8 cellular contexts compared by ENCODE assay signal in the genomic region with DNA sequence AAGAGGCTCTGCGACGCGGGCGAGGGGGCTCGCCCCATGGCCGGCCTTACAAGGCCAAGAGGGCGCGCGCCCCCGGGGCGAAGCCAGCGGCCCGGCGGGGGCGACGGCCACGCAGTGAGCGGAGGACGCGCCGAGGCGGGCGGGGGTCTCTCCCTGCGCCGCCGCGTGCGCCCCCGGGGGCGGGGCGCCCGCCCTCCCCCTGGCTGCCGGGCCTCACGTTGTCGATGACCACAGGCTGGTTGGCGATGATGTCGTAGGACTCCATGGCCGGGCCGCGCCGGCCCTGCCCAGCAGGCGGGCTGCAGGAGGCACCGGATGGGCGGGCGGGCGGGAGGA. TPM values are rescaled to one million over a fixed set of nuclear protein-coding genes. Genes with fewer than 3 reads are reported as not detected.
DNase-seq lines count a peak whose midpoint lies in the region; ATAC-seq, FAIRE-seq and TF ChIP-seq lines count a peak whose summit lies in the region.

No MANE protein-coding gene starts in this region.

- H3K27ac Mint-ChIP-seq in endodermal cell (no peak overlapping the region), progenitor cell of endocrine pancreas (no peak overlapping the region)

- WGBS in endodermal cell (ENCODE audit: insufficient coverage in 1 of 2, insufficient read length in 1 of 2), 2 experiments: 0% methylated on average over 46 of the region's 46 CpGs; no CpG with 5 or more reads in 1 of the 2 experiments

- no peaks in the 10 kb centered on the region for H3K27me3 ChIP-seq in endodermal cell (ENCODE audit: control insufficient read depth, insufficient read depth, low read length, poor library complexity, severe bottlenecking)

- DNase-seq in GM12892 (ENCODE audit: insufficient read length) (no peak), NB4 (ENCODE audit: low read depth) (no peak), endodermal cell (no peak), progenitor cell of endocrine pancreas (ENCODE audit: low spot score, unreplicated experiment) (peak; percentile 45), NCI-H1092 (lab: John Stamatoyannopoulos, UW) (no peak), NAMALWA (ENCODE audit: low spot score) (no peak)
- no peak for DNase-seq in stimulated activated CD4-positive, alpha-beta T cell treated with anti-CD3 and anti-CD28 coated beads, Interleukin-4, amount 100 ng/mL, for 4 hours

- no peaks in the 10 kb centered on the region for H3K27me3 Mint-ChIP-seq in endodermal cell (ENCODE audit: insufficient read depth)
- H3K27me3 Mint-ChIP-seq in progenitor cell of endocrine pancreas: no peaks in the 10 kb centered on the region

- no peaks in the 10 kb centered on the region for H3K9me3 Mint-ChIP-seq in endodermal cell
- H3K9me3 Mint-ChIP-seq in progenitor cell of endocrine pancreas (ENCODE audit: low read depth): no peaks in the 10 kb centered on the region

- H3K4me1 Mint-ChIP-seq in endodermal cell (peaks cover 17% of the 10 kb centered on the region), progenitor cell of endocrine pancreas (ENCODE audit: low read depth) (peaks cover 17% of the 10 kb centered on the region)

- H3K4me1 ChIP-seq in endodermal cell (ENCODE audit: control insufficient read depth, insufficient read depth, low read length): peaks cover 7% of the 10 kb centered on the region

- FAIRE-seq in GM12892 (lab: Jason Lieb, UNC): no peak

- ATAC-seq in HG03354 (IDR thresholded peaks at IDR 0.05; ENCODE audit: poor library complexity, severe bottlenecking, unreplicated experiment): no peak

- peak overlapping the region; percentile 67 for H3K27ac ChIP-seq in endodermal cell (ENCODE audit: low read depth, low read length)

- TF ChIP-seq POLR2A in GM12892 (IDR thresholded peaks at IDR 0.05; ENCODE audit: low read depth, low read length) (0 out of 2 replicates have a peak, but pooled peaks have one; percentile 19), NB4 (IDR thresholded peaks at IDR 0.05; ENCODE audit: extremely low read depth, insufficient read length) (no peak)

- H3K36me3 Mint-ChIP-seq in endodermal cell (ENCODE audit: low read depth) (peaks cover 21% of the 10 kb centered on the region), progenitor cell of endocrine pancreas (ENCODE audit: insufficient read depth) (peaks cover 2% of the 10 kb centered on the region)

- peak overlapping the region; percentile 90 for H3K9ac ChIP-seq in endodermal cell (ENCODE audit: extremely low read depth, low read length, poor library complexity, severe bottlenecking)

- H3K4me3 ChIP-seq in NB4 (ENCODE audit: low read depth, low read length): peak overlapping the region; percentile 81
- H3K4me3 ChIP-seq in endodermal cell (ENCODE audit: low read length): peak overlapping the region; percentile 89

- peak overlapping the region; percentile 83 for H3K4me3 Mint-ChIP-seq in endodermal cell
- H3K4me3 Mint-ChIP-seq in progenitor cell of endocrine pancreas (ENCODE audit: low read depth): peak overlapping the region; percentile 91

- H3K9me3 ChIP-seq in endodermal cell (ENCODE audit: control insufficient read depth, low read length): no peaks in the 10 kb centered on the region

- no peak for TF ChIP-seq CTCF in NB4 (IDR thresholded peaks at IDR 0.05; ENCODE audit: low read depth, low read length)
- TF ChIP-seq CTCF in endodermal cell (conservative IDR thresholded peaks at IDR 0.05): no peak
- TF ChIP-seq CTCF in progenitor cell of endocrine pancreas (IDR thresholded peaks at IDR 0.05; ENCODE audit: unreplicated experiment): no peak

- H3K36me3 ChIP-seq in endodermal cell (ENCODE audit: control insufficient read depth, insufficient read depth, low read length): peaks cover 8% of the 10 kb centered on the region

RNA-seq across cellular contexts. Expression of gene ACTR1B, which starts 0.2 kb away (rescaled TPM):
- polyA plus RNA-seq in GM12892 (2012; ENCODE audit: missing spikeins): 62.0 TPM
- total RNA-seq in endodermal cell (10 to 100 TPM; 71.8 to 75.0 TPM), progenitor cell of endocrine pancreas (87.4 and 88.5 TPM in 2 replicates)
- 71.7 TPM for polyA plus RNA-seq in endodermal cell (2013, experiment 1 of 2)
- polyA plus RNA-seq in endodermal cell (2013, experiment 2 of 2): 68.6 TPM

RNA-seq across cellular contexts. Expression of gene C2orf92, which starts 5.9 kb away (rescaled TPM):
- polyA plus RNA-seq in GM12892 (2012; ENCODE audit: missing spikeins): 10.9 TPM
- total RNA-seq in endodermal cell (10 to 100 TPM; 12.5 to 17.4 TPM), progenitor cell of endocrine pancreas (15.9 and 17.4 TPM in 2 replicates)
- polyA plus RNA-seq in endodermal cell (2013, experiment 1 of 2): 7.2 TPM
- polyA plus RNA-seq in endodermal cell (2013, experiment 2 of 2): 7.0 TPM

RNA-seq across cellular contexts. Expression of gene COX5B, which starts 17.7 kb away (rescaled TPM):
- 191 TPM for polyA plus RNA-seq in GM12892 (2012; ENCODE audit: missing spikeins)
- total RNA-seq in endodermal cell: 100 to 1,000 TPM; 211 to 233 TPM
- 231 TPM for polyA plus RNA-seq in endodermal cell (2013, experiment 1 of 2)
- 226 TPM for polyA plus RNA-seq in endodermal cell (2013, experiment 2 of 2)
- total RNA-seq in progenitor cell of endocrine pancreas: 157 and 161 TPM in 2 replicates

RNA-seq across cellular contexts. Expression of gene ZAP70, which starts 49.8 kb away (rescaled TPM):
- polyA plus RNA-seq in GM12892 (2012; ENCODE audit: missing spikeins): 1.0 TPM
- 10 to 100 TPM in 1 of 2 donors, 1 to 10 TPM in 1; 8.3 to 10.4 TPM for total RNA-seq in endodermal cell
- 1.8 TPM for polyA plus RNA-seq in endodermal cell (2013, experiment 1 of 2)
- polyA plus RNA-seq in endodermal cell (2013, experiment 2 of 2): 3.1 TPM
- 2.6 and 3.8 TPM in 2 replicates for total RNA-seq in progenitor cell of endocrine pancreas
